Comparison of ENCODE assay signal across 8 cellular contexts in the genomic region with DNA sequence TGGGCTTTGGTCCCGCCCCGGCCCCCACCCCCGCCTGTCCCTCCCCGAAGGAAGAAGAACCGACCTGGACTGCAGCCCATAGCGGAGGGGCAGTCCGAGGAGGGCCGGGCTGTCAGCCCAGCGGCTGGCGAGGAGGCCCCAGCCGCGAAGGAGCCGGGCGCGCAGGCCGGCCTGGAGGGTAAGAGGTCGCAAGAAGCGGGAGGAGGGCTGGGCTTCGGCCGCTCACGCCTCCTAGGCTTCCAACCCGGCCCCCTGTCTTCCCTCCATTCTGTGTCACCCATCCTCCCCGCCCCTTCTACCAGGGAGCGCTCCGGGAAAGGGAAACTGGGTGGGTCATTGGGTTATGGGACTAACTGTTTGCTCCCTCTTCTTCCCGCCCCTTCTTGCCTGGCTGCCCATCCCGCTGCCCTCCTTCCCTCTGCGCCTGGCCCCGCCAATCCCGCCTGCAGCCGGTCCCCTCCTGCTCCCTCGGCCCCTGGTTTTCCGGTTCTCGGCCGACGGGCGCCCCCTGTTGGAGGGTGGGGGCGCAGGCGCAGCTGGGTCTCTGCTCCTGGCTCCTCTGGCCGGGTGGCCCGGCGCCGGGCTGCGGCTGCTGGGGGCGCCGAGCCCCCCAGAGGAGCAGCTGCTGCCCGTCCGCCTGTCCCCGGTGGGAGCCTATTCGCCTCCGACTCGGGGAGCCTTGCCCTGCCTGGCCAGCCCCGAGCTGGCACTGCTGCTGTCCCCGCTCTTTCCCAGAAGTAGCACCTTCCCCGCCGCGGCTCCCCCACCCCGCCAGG. TPM values are rescaled to one million over a fixed set of nuclear protein-coding genes. Genes with fewer than 3 reads are reported as not detected.
DNase-seq lines count a peak whose midpoint lies in the region; ATAC-seq, FAIRE-seq and TF ChIP-seq lines count a peak whose summit lies in the region.

No MANE protein-coding gene starts in this region.

- no peaks in the 10 kb centered on the region for H3K36me3 ChIP-seq in kidney (ENCODE audit: control insufficient read depth in 1 of 2, insufficient read depth in 2 of 2, low read length in 2 of 2)

- H3K9me3 ChIP-seq in kidney (ENCODE audit: control insufficient read depth in 1 of 2, low read length in 2 of 2): no peaks in the 10 kb centered on the region

- H3K27ac ChIP-seq in kidney (ENCODE audit: low read depth in 2 of 2, low read length in 2 of 2): peak overlapping the region; percentile 95 to 97

- H3K4me3 ChIP-seq in kidney (ENCODE audit: low read length in 2 of 2): peak overlapping the region; percentile 64 to 92

- peak overlapping the region in 1 of 2 donors; percentile 57 for H3K9ac ChIP-seq in kidney (ENCODE audit: low read length in 2 of 2)

- H3K4me1 ChIP-seq in kidney (ENCODE audit: control insufficient read depth in 1 of 2, insufficient read depth in 1 of 2, low read depth in 1 of 2, low read length in 2 of 2): peaks cover 7 to 19% of the 10 kb centered on the region in 2 donors

- ATAC-seq in HG03159 (IDR thresholded peaks at IDR 0.05; ENCODE audit: unreplicated experiment): peak; percentile 35

- TF ChIP-seq CTCF in kidney (IDR thresholded peaks at IDR 0.05; ENCODE audit: borderline replicate concordance, extremely low read depth, insufficient read depth): peak; percentile 91

- DNase-seq in SIG-M5 treated with dmso at 0.1 percent for 504 hours (lab: John Stamatoyannopoulos, UW; ENCODE audit: unreplicated experiment): peak; percentile 92
- no peak for DNase-seq in SIG-M5 (lab: John Stamatoyannopoulos, UW)
- peak; percentile 95 for DNase-seq in NCI-H345 treated with DMSO at 0.1 percent for 48 hours (lab: John Stamatoyannopoulos, UW; ENCODE audit: unreplicated experiment)
- DNase-seq in activated CD4-positive, alpha-beta T cell treated with anti-CD3 and anti-CD28 coated beads for 1 hour: peak; percentile 74
- DNase-seq in cerebellar cortex (ENCODE audit: low spot score): peak; percentile 91
- peak; percentile 98 for DNase-seq in kidney
- peak; percentile 88 for DNase-seq in stimulated activated CD4-positive, alpha-beta T cell treated with anti-CD3 and anti-CD28 coated beads, Interleukin-12 subunit alpha, Interleukin-12 subunit beta, amount 100 ng/mL, for 4 hours

- intact Hi-C loops in kidney (cut with DNase I): no loop called here

- no peak for FAIRE-seq in kidney (lab: Jason Lieb, UNC)

RNA-seq across cellular contexts. Expression of gene RUSC1, which starts 2.4 kb away (rescaled TPM):
- 32.7 TPM for total RNA-seq in kidney
- polyA plus RNA-seq in kidney (ENCODE audit: insufficient read depth, low read depth, low replicate concordance): 29.7 TPM

RNA-seq across cellular contexts. Expression of gene FDPS, which starts 14.5 kb away (rescaled TPM):
- total RNA-seq in kidney: 112 TPM
- polyA plus RNA-seq in kidney (ENCODE audit: insufficient read depth, low read depth, low replicate concordance): 184 TPM

RNA-seq across cellular contexts. Expression of gene PKLR, which starts 21.9 kb away (rescaled TPM):
- 0.82 TPM for total RNA-seq in kidney
- 19.9 TPM for polyA plus RNA-seq in kidney (ENCODE audit: insufficient read depth, low read depth, low replicate concordance)

RNA-seq across cellular contexts. Expression of gene HCN3, which starts 45.9 kb away (rescaled TPM):
- total RNA-seq in kidney: 3.3 TPM
- 4.5 TPM for polyA plus RNA-seq in kidney (ENCODE audit: insufficient read depth, low read depth, low replicate concordance)

RNA-seq across cellular contexts. Expression of gene CLK2, which starts 49.8 kb away (rescaled TPM):
- total RNA-seq in kidney: 59.7 TPM
- polyA plus RNA-seq in kidney (ENCODE audit: insufficient read depth, low read depth, low replicate concordance): 28.9 TPM
